Comparison of ENCODE assay signal across 1 cellular context in the genomic region with DNA sequence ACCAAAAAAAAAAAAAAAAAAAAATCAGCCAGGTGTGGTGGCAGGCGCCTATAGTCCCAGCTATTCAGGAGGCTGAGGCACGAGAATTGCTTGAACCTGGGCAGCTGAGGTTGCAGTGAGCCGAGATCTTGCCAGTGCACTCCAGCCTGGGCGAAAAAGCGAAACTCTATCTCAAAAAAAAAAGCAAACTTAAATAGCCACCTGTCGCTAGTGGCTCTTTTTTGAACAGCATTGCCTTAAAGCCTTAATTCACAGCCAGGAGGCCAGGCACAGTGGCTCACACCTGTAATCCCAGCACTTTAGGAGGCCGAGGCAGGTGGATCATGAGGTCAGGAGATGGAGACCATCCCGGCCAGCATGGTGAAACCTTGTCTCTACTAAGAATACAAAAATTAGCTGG. TPM values are rescaled to one million over a fixed set of nuclear protein-coding genes. Genes with fewer than 3 reads are reported as not detected.
"Had no signal": no experiment of that assay in that cellular context is flagged by ENCODE, and none has a peak within 500 bp of the region (broad histone marks: within the 10 kb centered on the region; RNA-seq: fewer than 3 reads in every experiment).

No MANE protein-coding gene starts in this region.

RNA-seq across cellular contexts. Expression of a gene that starts 5.1 kb away (rescaled TPM):
- total RNA-seq: SJCRH30 had no signal
